Comparison of ENCODE assay signal across 15 cellular contexts in genomic region chr3:4355401-4356224, GRCh38. TPM values are rescaled to one million over a fixed set of nuclear protein-coding genes. Genes with fewer than 3 reads are reported as not detected.
DNase-seq lines count a peak whose midpoint lies in the region; ATAC-seq and TF ChIP-seq lines count a peak whose summit lies in the region.
"Had no signal": no experiment of that assay in that cellular context is flagged by ENCODE, and none has a peak within 500 bp of the region (broad histone marks: within the 10 kb centered on the region; RNA-seq: fewer than 3 reads in every experiment).

No MANE protein-coding gene starts in this region.

- H3K36me3 Mint-ChIP-seq in activated naive CD4-positive, alpha-beta T cell treated with anti-CD3 and anti-CD28 coated beads, Interleukin-2, amount 50 U/mL, for 24 hours = peaks cover 2% of the 10 kb centered on the region
- H3K36me3 Mint-ChIP-seq in activated naive CD4-positive, alpha-beta T cell treated with anti-CD3 and anti-CD28 coated beads, Interleukin-2, amount 10 ng/mL, durations not matched to agents 7 days and 5 days = no peaks in the 10 kb centered on the region
- H3K36me3 Mint-ChIP-seq in brain = peaks cover 3% of the 10 kb centered on the region

- CTCF ChIA-PET in activated naive CD4-positive, alpha-beta T cell treated with anti-CD3 and anti-CD28 coated beads, Interleukin-2, amount 10 ng/mL, durations not matched to agents 7 days and 5 days (lab: Charles Lee) = no interaction called here

- no peak for DNase-seq in activated naive CD4-positive, alpha-beta T cell treated with anti-CD3 and anti-CD28 coated beads, Interleukin-2, amount 10 ng/mL, durations not matched to agents 7 days and 5 days
- DNase-seq in left lung (no peak), thyroid gland (peak; percentile 59 to 63)
- DNase-seq: activated CD4-positive, alpha-beta T cell treated with anti-CD3 and anti-CD28 coated beads for 4 hours; activated effector memory CD4-positive, alpha-beta T cell treated with anti-CD3 and anti-CD28 coated beads, Interleukin-2, amount 50 U/mL, for 16 hours; midbrain; NCI-H1048; NCI-H526 had no signal

- H3K4me1 ChIP-seq in left lung = peaks cover 4 to 30% of the 10 kb centered on the region in 2 donors
- peaks cover 14 to 45% of the 10 kb centered on the region in 2 donors for H3K4me1 ChIP-seq in thyroid gland

- peaks cover 23% of the 10 kb centered on the region for H3K4me1 Mint-ChIP-seq in activated naive CD4-positive, alpha-beta T cell treated with anti-CD3 and anti-CD28 coated beads, Interleukin-2, amount 50 U/mL, for 24 hours
- H3K4me1 Mint-ChIP-seq in activated naive CD4-positive, alpha-beta T cell treated with anti-CD3 and anti-CD28 coated beads, Interleukin-2, amount 10 ng/mL, durations not matched to agents 7 days and 5 days = peaks cover 20% of the 10 kb centered on the region
- H3K4me1 Mint-ChIP-seq in brain = peaks cover 24% of the 10 kb centered on the region

- no peak for TF ChIP-seq POLR2A in thyroid gland (IDR thresholded peaks at IDR 0.05)

- H3K27ac ChIP-seq in left lung (no peak overlapping the region), thyroid gland (peak overlapping the region; percentile 19 to 75 (median 58))
- H3K27ac ChIP-seq: SK-N-MC had no signal

- ATAC-seq in left lung (peak; percentile 12), GM18868 (IDR thresholded peaks at IDR 0.05; ENCODE audit: unreplicated experiment) (no peak), HG02938 (IDR thresholded peaks at IDR 0.05; ENCODE audit: unreplicated experiment) (no peak), GM19328 (IDR thresholded peaks at IDR 0.05; ENCODE audit: unreplicated experiment) (no peak)

- no peaks in the 10 kb centered on the region for H3K9me3 Mint-ChIP-seq in activated naive CD4-positive, alpha-beta T cell treated with anti-CD3 and anti-CD28 coated beads, Interleukin-2, amount 50 U/mL, for 24 hours
- H3K9me3 Mint-ChIP-seq in activated naive CD4-positive, alpha-beta T cell treated with anti-CD3 and anti-CD28 coated beads, Interleukin-2, amount 10 ng/mL, durations not matched to agents 7 days and 5 days = no peaks in the 10 kb centered on the region
- no peaks in the 10 kb centered on the region for H3K9me3 Mint-ChIP-seq in brain

- no peaks in the 10 kb centered on the region for H3K36me3 ChIP-seq in left lung
- no peaks in the 10 kb centered on the region for H3K36me3 ChIP-seq in thyroid gland
- H3K36me3 ChIP-seq: upper lobe of left lung had no signal

- WGBS in thyroid gland, 2 donors = 41 to 48% methylated on average over 6 of the region's 6 CpGs

- TF ChIP-seq CTCF in brain (conservative IDR thresholded peaks at IDR 0.05) (no peak), left lung (IDR thresholded peaks at IDR 0.05) (no peak), thyroid gland (IDR thresholded peaks at IDR 0.05) (no peak)

- no peak overlapping the region for H3K4me3 Mint-ChIP-seq in activated naive CD4-positive, alpha-beta T cell treated with anti-CD3 and anti-CD28 coated beads, Interleukin-2, amount 50 U/mL, for 24 hours
- H3K4me3 Mint-ChIP-seq in activated naive CD4-positive, alpha-beta T cell treated with anti-CD3 and anti-CD28 coated beads, Interleukin-2, amount 10 ng/mL, durations not matched to agents 7 days and 5 days = no peak overlapping the region
- H3K4me3 Mint-ChIP-seq in brain = no peak overlapping the region

- H3K27ac Mint-ChIP-seq in activated naive CD4-positive, alpha-beta T cell treated with anti-CD3 and anti-CD28 coated beads, Interleukin-2, amount 50 U/mL, for 24 hours = peak overlapping the region; percentile 70
- no peak overlapping the region for H3K27ac Mint-ChIP-seq in activated naive CD4-positive, alpha-beta T cell treated with anti-CD3 and anti-CD28 coated beads, Interleukin-2, amount 10 ng/mL, durations not matched to agents 7 days and 5 days
- peak overlapping the region in 4 of 5 experiments; percentile 45 to 93 (median 72) for H3K27ac Mint-ChIP-seq in brain

- H3K27me3 Mint-ChIP-seq in activated naive CD4-positive, alpha-beta T cell treated with anti-CD3 and anti-CD28 coated beads, Interleukin-2, amount 50 U/mL, for 24 hours = no peaks in the 10 kb centered on the region
- no peaks in the 10 kb centered on the region for H3K27me3 Mint-ChIP-seq in activated naive CD4-positive, alpha-beta T cell treated with anti-CD3 and anti-CD28 coated beads, Interleukin-2, amount 10 ng/mL, durations not matched to agents 7 days and 5 days
- H3K27me3 Mint-ChIP-seq in brain = peaks cover 1% of the 10 kb centered on the region

- H3K4me3 ChIP-seq in left lung = no peak overlapping the region
- no peak overlapping the region for H3K4me3 ChIP-seq in thyroid gland (replicated peaks in 1 of 3)
- H3K4me3 ChIP-seq: SK-N-MC, upper lobe of left lung had no signal

- H3K27me3 ChIP-seq in left lung (no peaks in the 10 kb centered on the region), thyroid gland (no peaks in the 10 kb centered on the region)
- H3K27me3 ChIP-seq: upper lobe of left lung had no signal

- intact Hi-C loops in left lung (cut with DNase I) (no loop called here), thyroid gland (cut with DNase I) (loop anchor here (5.0 kb wide), 1 partner anchor 282 kb away; no protein-coding TSS in a partner anchor)

- no peaks in the 10 kb centered on the region for H3K9me3 ChIP-seq in left lung
- no peaks in the 10 kb centered on the region for H3K9me3 ChIP-seq in thyroid gland
- H3K9me3 ChIP-seq: upper lobe of left lung had no signal

RNA-seq across cellular contexts. Expression of gene SETMAR, which starts 52.4 kb away (rescaled TPM):
- polyA plus RNA-seq in brain (ENCODE audit: insufficient read depth, low read depth, low replicate concordance) = 9.5 TPM
- total RNA-seq in left lung = 10 to 100 TPM; 12.8 to 19.4 TPM
- total RNA-seq in thyroid gland = 10 to 100 TPM; 33.4 to 36.7 (median 36.2) TPM

Comparison
In these comparisons a context has a peak if more than half of its experiments do, and no peak if none do; other contexts are left out.
1. DNase-seq: peak in thyroid gland (2 of 2); none in activated naive CD4-positive, alpha-beta T cell treated with anti-CD3 and anti-CD28 coated beads, Interleukin-2, amount 10 ng/mL, durations not matched to agents 7 days and 5 days (single experiment) and left lung (0 of 2).
2. H3K27ac ChIP-seq: peak in thyroid gland (3 of 3); none in left lung (0 of 2).